1 cellular context compared by ENCODE assay signal in genomic region chr17:3596804-3597464, GRCh38.
TF ChIP-seq lines count a peak whose summit lies in the region.

No MANE protein-coding gene starts in this region.

TF ChIP-seq in H1, 55 proteins besides CTCF, POLR2A, EP300 and RAD21:
- TF ChIP-seq SUZ12 (IDR thresholded peaks at IDR 0.05; ENCODE audit: low read length), result no peak
- TF ChIP-seq BRCA1 (IDR thresholded peaks at IDR 0.05; ENCODE audit: low read depth, low read length), result no peak
- no peak for TF ChIP-seq SIRT6 (IDR thresholded peaks at IDR 0.05; ENCODE audit: low read length)
- TF ChIP-seq ATF3 (IDR thresholded peaks at IDR 0.05; ENCODE audit: insufficient read depth, low read depth, low read length), result no peak
- no peak for TF ChIP-seq PHF8 (conservative IDR thresholded peaks at IDR 0.05; ENCODE audit: low read depth, low read length)
- TF ChIP-seq YY1 (IDR thresholded peaks at IDR 0.05; ENCODE audit: low read depth, low read length), result no peak
TF ChIP-seq in H1: peak in this region for 0.
